In the genomic region with DNA sequence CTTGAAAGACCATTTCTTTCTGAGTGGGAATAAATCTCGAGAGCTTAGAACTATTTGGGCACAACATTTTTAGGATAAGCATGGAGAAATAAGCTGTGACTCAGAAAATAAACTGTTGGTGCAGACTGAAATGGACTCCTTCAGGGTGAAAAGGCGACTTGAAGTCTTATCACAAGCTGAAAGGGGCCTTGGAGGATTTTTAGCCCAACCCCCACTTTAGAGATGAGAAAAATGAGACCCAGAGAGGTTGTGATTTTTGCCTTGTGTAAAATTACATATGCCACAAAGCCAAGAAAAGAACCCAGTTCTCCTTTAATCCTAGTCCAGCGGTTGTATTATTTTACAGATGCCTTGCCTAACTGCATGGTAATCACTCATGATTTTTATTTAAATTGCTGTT, we compare ENCODE assay signal across 8 cellular contexts. TPM values are rescaled to one million over a fixed set of nuclear protein-coding genes. Genes with fewer than 3 reads are reported as not detected.
A peak's percentile ranks its signal among the peaks of the same experiment; 100 is the strongest.
DNase-seq lines count a peak whose midpoint lies in the region; ATAC-seq and TF ChIP-seq lines count a peak whose summit lies in the region.

No MANE protein-coding gene starts in this region.

- no peaks in the 10 kb centered on the region for H3K36me3 ChIP-seq in right atrium auricular region
- H3K36me3 ChIP-seq in WERI-Rb-1, result peaks cover 10% of the 10 kb centered on the region
- peaks cover 0 to 2% (median 0%) of the 10 kb centered on the region in 4 donors for H3K36me3 ChIP-seq in stomach

- H3K9me3 ChIP-seq in right atrium auricular region (no peaks in the 10 kb centered on the region), WERI-Rb-1 (ENCODE audit: severe bottlenecking) (no peaks in the 10 kb centered on the region), stomach (no peaks in the 10 kb centered on the region)

- H3K4me1 ChIP-seq in right atrium auricular region (peaks cover 0 to 17% of the 10 kb centered on the region in 2 donors), stomach (peaks cover 13 to 53% (median 25%) of the 10 kb centered on the region in 4 donors)

- no peak for TF ChIP-seq EP300 in stomach (IDR thresholded peaks at IDR 0.05)

- no peaks in the 10 kb centered on the region for H3K27me3 ChIP-seq in right atrium auricular region
- no peaks in the 10 kb centered on the region for H3K27me3 ChIP-seq in WERI-Rb-1 (ENCODE audit: insufficient read depth, low read depth, severe bottlenecking)
- no peaks in the 10 kb centered on the region for H3K27me3 ChIP-seq in stomach

- 25 to 44% (median 29%) methylated on average over 3 of the region's 3 CpGs for WGBS in stomach, 5 donors

- TF ChIP-seq CTCF in right atrium auricular region (IDR thresholded peaks at IDR 0.05) (no peak), WERI-Rb-1 (IDR thresholded peaks at IDR 0.05; ENCODE audit: low read depth, low read length) (no peak), stomach (IDR thresholded peaks at IDR 0.05) (no peak), GM10266 (IDR thresholded peaks at IDR 0.05; ENCODE audit: control insufficient read depth, insufficient read depth, low read depth, missing control alignments) (no peak)

- TF ChIP-seq POLR2A in stomach (IDR thresholded peaks at IDR 0.05), result no peak

- ATAC-seq in left ventricle myocardium superior (no peak), HG03045 (IDR thresholded peaks at IDR 0.05; ENCODE audit: unreplicated experiment) (no peak), left lobe of liver (no peak)

- intact Hi-C loops in left ventricle myocardium superior (cut with micrococcal nuclease), result loop anchor here (5.0 kb wide), 1 partner anchor 141 kb away; the partner anchor contains the start of gene RNF7
- intact Hi-C loops in stomach (cut with DNase I; ENCODE audit: low total_unique reads), result loop anchor here (10.0 kb wide), 1 partner anchor 143 kb away; the partner anchor contains the start of gene RNF7

- peak overlapping the region; percentile 83 to 98 for H3K4me3 ChIP-seq in right atrium auricular region
- H3K4me3 ChIP-seq in WERI-Rb-1 (ENCODE audit: low read depth, low read length), result peak overlapping the region; percentile 92
- H3K4me3 ChIP-seq in stomach, result peak overlapping the region; percentile 78 to 96 (median 95)

- DNase-seq in right atrium auricular region (ENCODE audit: low spot score), result no peak
- no peak for DNase-seq in left ventricle myocardium superior
- no peak for DNase-seq in WERI-Rb-1
- peak; percentile 33 for DNase-seq in hepatic stellate cell (ENCODE audit: low spot score)
- DNase-seq in stomach, result no peak
- no peak for DNase-seq in GM10266 (ENCODE audit: extremely low spot score)
- no peak for DNase-seq in left lobe of liver (ENCODE audit: low spot score)

- H3K27ac ChIP-seq in right atrium auricular region, result peak overlapping the region; percentile 100
- H3K27ac ChIP-seq in WERI-Rb-1, result peak overlapping the region; percentile 94
- H3K27ac ChIP-seq in stomach, result peak overlapping the region in 4 of 5 donors; percentile 99 to 100 (median 100)

RNA-seq across cellular contexts. Expression of gene ATP1B3, which starts 1.5 kb away (rescaled TPM):
- 10 to 100 TPM; 33.7 to 44.7 TPM for total RNA-seq in right atrium auricular region
- total RNA-seq in left ventricle myocardium superior, result 31.1 TPM
- 10 to 100 TPM; 19.6 to 98.2 (median 58.9) TPM for total RNA-seq in stomach
- polyA plus RNA-seq in stomach, result 100 to 1,000 TPM in 1 of 3 donors, 10 to 100 TPM in 2; 19.7 to 122 (median 36.0) TPM
- total RNA-seq in left lobe of liver, result 4.4 TPM
